Comparison of ENCODE assay signal across 10 cellular contexts in genomic region chr11:3904228-3904627, GRCh38. TPM values are rescaled to one million over a fixed set of nuclear protein-coding genes. Genes with fewer than 3 reads are reported as not detected.
DNase-seq lines count a peak whose midpoint lies in the region; ATAC-seq and TF ChIP-seq lines count a peak whose summit lies in the region.
"Had no signal": no experiment of that assay in that cellular context is flagged by ENCODE, and none has a peak within 500 bp of the region (broad histone marks: within the 10 kb centered on the region; RNA-seq: fewer than 3 reads in every experiment).

No MANE protein-coding gene starts in this region.

- no peaks in the 10 kb centered on the region for H3K27me3 ChIP-seq in breast epithelium

- DNase-seq in CD14-positive monocyte (ENCODE audit: low spot score): no peak
- peak; percentile 38 for DNase-seq in LoVo (ENCODE audit: low spot score)
- DNase-seq in breast epithelium (ENCODE audit: low spot score in 2 of 2): peak in 1 of 2 donors; percentile 67
- DNase-seq in inferior parietal cortex (ENCODE audit: extremely low spot score): no peak
- DNase-seq: NCI-H226 had no signal

- H3K27ac ChIP-seq in breast epithelium: peak overlapping the region; percentile 95 to 98

- no peaks in the 10 kb centered on the region for H3K36me3 ChIP-seq in breast epithelium

- no peaks in the 10 kb centered on the region for H3K9me3 ChIP-seq in breast epithelium

- H3K4me3 Mint-ChIP-seq in CD14-positive monocyte (peak overlapping the region; percentile 26 to 32), nephron (no peak overlapping the region)

- H3K4me1 ChIP-seq in breast epithelium: peaks cover 9 to 27% of the 10 kb centered on the region in 2 donors

- intact Hi-C loops in CD14-positive monocyte (cut with micrococcal nuclease): loop anchor here in 1 of 2 donors (5.0 kb wide), 1 partner anchor 47 kb away; the partner anchor contains the start of gene STIM1
- intact Hi-C loops in breast epithelium (cut with DNase I; ENCODE audit: low total_unique reads): no loop called here

- H3K9me3 Mint-ChIP-seq in CD14-positive monocyte (peaks cover 0 to 2% (median 0%) of the 10 kb centered on the region in 7 donors), nephron (no peaks in the 10 kb centered on the region)

- peak overlapping the region in 1 of 3 donors; percentile 26 for H3K4me3 ChIP-seq in breast epithelium
- H3K4me3 ChIP-seq: coronary artery had no signal

- H3K4me1 Mint-ChIP-seq in CD14-positive monocyte: peaks cover 74% of the 10 kb centered on the region
- peaks cover 18% of the 10 kb centered on the region for H3K4me1 Mint-ChIP-seq in nephron

- ATAC-seq in HG03460 (IDR thresholded peaks at IDR 0.05; ENCODE audit: unreplicated experiment) (no peak), HG02884 (IDR thresholded peaks at IDR 0.05; ENCODE audit: unreplicated experiment) (no peak), HG02763 (IDR thresholded peaks at IDR 0.05; ENCODE audit: unreplicated experiment) (no peak)

- no peaks in the 10 kb centered on the region for H3K27me3 Mint-ChIP-seq in CD14-positive monocyte (ENCODE audit: low read depth in 3 of 3)
- no peaks in the 10 kb centered on the region for H3K27me3 Mint-ChIP-seq in nephron (ENCODE audit: low read depth)

- no peak for TF ChIP-seq POLR2A in breast epithelium (IDR thresholded peaks at IDR 0.05)

- H3K27ac Mint-ChIP-seq in CD14-positive monocyte: peak overlapping the region; percentile 91 to 98 (median 95)
- peak overlapping the region in 2 of 3 experiments; percentile 5 to 61 for H3K27ac Mint-ChIP-seq in nephron

- TF ChIP-seq CTCF in CD14-positive monocyte (IDR thresholded peaks at IDR 0.05) (no peak), breast epithelium (IDR thresholded peaks at IDR 0.05) (no peak), nephron (IDR thresholded peaks at IDR 0.05; ENCODE audit: unreplicated experiment in 3 of 3) (no peak)

- H3K36me3 Mint-ChIP-seq in CD14-positive monocyte: peaks cover 0 to 3% of the 10 kb centered on the region in 2 donors
- H3K36me3 Mint-ChIP-seq in nephron (ENCODE audit: low read depth): no peaks in the 10 kb centered on the region

RNA-seq across cellular contexts. Expression of gene STIM1, which starts 48.8 kb away (rescaled TPM):
- polyA plus RNA-seq in CD14-positive monocyte: 10 to 100 TPM; 14.0 to 21.0 TPM
- total RNA-seq in breast epithelium: 10 to 100 TPM; 44.2 to 68.2 (median 47.9) TPM

Comparison
In these comparisons a context has a peak if more than half of its experiments do, and no peak if none do; other contexts are left out.
1. H3K4me3 Mint-ChIP-seq: peak in CD14-positive monocyte (2 of 2); none in nephron (0 of 3).